In genomic region chr1:232393834-232394146, GRCh38 we compare ENCODE assay signal across 21 cellular contexts.
DNase-seq lines count a peak whose midpoint lies in the region; ATAC-seq and TF ChIP-seq lines count a peak whose summit lies in the region.
"Had no signal": no experiment of that assay in that cellular context is flagged by ENCODE, and none has a peak within 500 bp of the region (broad histone marks: within the 10 kb centered on the region; RNA-seq: fewer than 3 reads in every experiment).

No MANE protein-coding gene starts in this region.

- H3K27ac Mint-ChIP-seq in nephron = peak overlapping the region; percentile 81 to 93 (median 92)
- H3K27ac Mint-ChIP-seq: B cell; CD4-positive, alpha-beta T cell; CD8-positive, alpha-beta T cell had no signal

- in situ Hi-C loops in gastrocnemius medialis (cut with MboI; ENCODE audit: low sequenced_read_pairs in 4 of 4) = no loop called here

- POLR2A ChIA-PET in SK-N-SH (lab: Yijun Ruan, JAX) = no interaction called here

- H3K36me3 Mint-ChIP-seq in nephron (ENCODE audit: low read depth) = peaks cover 13% of the 10 kb centered on the region
- H3K36me3 Mint-ChIP-seq: CD8-positive, alpha-beta T cell had no signal

- no peak overlapping the region for H3K4me3 ChIP-seq in SK-N-SH (ENCODE audit: low read depth in 2 of 2, low read length in 1 of 2)
- H3K4me3 ChIP-seq in parathyroid adenoma (ENCODE audit: low read depth, low read length) = no peak overlapping the region
- no peak overlapping the region for H3K4me3 ChIP-seq in gastrocnemius medialis
- H3K4me3 ChIP-seq: A549; BLaER1 treated with 17β-estradiol and CSF1 and Interleukin-3, amounts not matched to agents 10 nM and 100 nM; GM12878 had no signal

- peaks cover 19% of the 10 kb centered on the region for H3K4me1 Mint-ChIP-seq in nephron
- H3K4me1 Mint-ChIP-seq: B cell had no signal

- DNase-seq in SK-N-SH (no peak), gastrocnemius medialis (no peak)
- DNase-seq: AML-193; Caco-2; Calu3; CD4-positive, alpha-beta T cell; CD8-positive, alpha-beta T cell; DMS53; DND-41; EL; GDM1 had no signal

- CTCF ChIA-PET in SK-N-SH (lab: Yijun Ruan, JAX) = no interaction called here

- no peaks in the 10 kb centered on the region for H3F3A ChIP-seq in SK-N-SH (replicated peaks; ENCODE audit: insufficient read depth)

- no peak overlapping the region for H3K4me3 Mint-ChIP-seq in nephron
- H3K4me3 Mint-ChIP-seq: B cell; CD4-positive, alpha-beta T cell; CD8-positive, alpha-beta T cell had no signal

- H2AFZ ChIP-seq in SK-N-SH (ENCODE audit: low read depth) (no peak overlapping the region), parathyroid adenoma (peak overlapping the region; percentile 50)

- intact Hi-C loops in gastrocnemius medialis (cut with DNase I; ENCODE audit: low total_unique reads) = no loop called here

- no peak; a peak in 1 of 4 replicates for TF ChIP-seq EP300 in SK-N-SH (IDR thresholded peaks at IDR 0.05; ENCODE audit: borderline replicate concordance in 1 of 2, low read depth in 1 of 2, low read length in 1 of 2)

- ATAC-seq in SK-N-SH treated with all-trans-retinoic acid at 6 μM for 48 hours (no peak), gastrocnemius medialis (no peak), GM19035 (IDR thresholded peaks at IDR 0.05; ENCODE audit: unreplicated experiment) (no peak)
- ATAC-seq: CD8-positive, alpha-beta T cell; GM12878 had no signal

- H3K4me1 ChIP-seq in SK-N-SH (ENCODE audit: control insufficient read depth in 1 of 2, insufficient read depth in 2 of 2, low read depth in 1 of 2, low read length in 1 of 2) (peaks cover 0 to 11% of the 10 kb centered on the region in 2 experiments; a peak in 2 of 4 replicates), parathyroid adenoma (no peaks in the 10 kb centered on the region), gastrocnemius medialis (no peaks in the 10 kb centered on the region)
- H3K4me1 ChIP-seq: A549, Caco-2 had no signal

- H3K27me3 ChIP-seq in SK-N-SH (ENCODE audit: insufficient read depth) (no peaks in the 10 kb centered on the region), parathyroid adenoma (ENCODE audit: control insufficient read depth, insufficient read depth, low read length) (no peaks in the 10 kb centered on the region), gastrocnemius medialis (no peaks in the 10 kb centered on the region)
- H3K27me3 ChIP-seq: BLaER1 treated with 17β-estradiol and CSF1 and Interleukin-3, amounts not matched to agents 10 nM and 100 nM had no signal

- no peaks in the 10 kb centered on the region for H3K9me3 Mint-ChIP-seq in nephron
- H3K9me3 Mint-ChIP-seq: CD4-positive, alpha-beta T cell; CD8-positive, alpha-beta T cell had no signal

- H3K9me2 ChIP-seq in SK-N-SH = no peaks in the 10 kb centered on the region

- no peak overlapping the region for H3K4me2 ChIP-seq in SK-N-SH
- H3K4me2 ChIP-seq in parathyroid adenoma (ENCODE audit: low read length) = no peak overlapping the region
- H3K4me2 ChIP-seq: A549 had no signal

- no peak for TF ChIP-seq CTCF in SK-N-SH (IDR thresholded peaks at IDR 0.05)
- TF ChIP-seq CTCF in nephron (IDR thresholded peaks at IDR 0.05; ENCODE audit: unreplicated experiment in 3 of 3) = no peak
- TF ChIP-seq CTCF in parathyroid adenoma (IDR thresholded peaks at IDR 0.05) = no peak
- TF ChIP-seq CTCF in gastrocnemius medialis (IDR thresholded peaks at IDR 0.05 in 4 of 5, conservative IDR thresholded peaks at IDR 0.05 in 1 of 5) = no peak

- no peak for TF ChIP-seq POLR2A in gastrocnemius medialis (IDR thresholded peaks at IDR 0.05)

- H3K27ac ChIP-seq in SK-N-SH (ENCODE audit: low read depth in 2 of 2, low read length in 1 of 2) (peak overlapping the region in 1 of 2 experiments; percentile 76; a peak in 2 of 4 replicates), parathyroid adenoma (no peak overlapping the region), gastrocnemius medialis (no peak overlapping the region)
- H3K27ac ChIP-seq: 22Rv1; A549; BLaER1 treated with 17β-estradiol and CSF1 and Interleukin-3, amounts not matched to agents 10 nM and 100 nM; C4-2B had no signal

- no peaks in the 10 kb centered on the region for H3K9me3 ChIP-seq in SK-N-SH
- no peaks in the 10 kb centered on the region for H3K9me3 ChIP-seq in parathyroid adenoma (ENCODE audit: control insufficient read depth, low read length)
- no peaks in the 10 kb centered on the region for H3K9me3 ChIP-seq in gastrocnemius medialis
- H3K9me3 ChIP-seq: A549, Caco-2 had no signal

- H3K36me3 ChIP-seq in SK-N-SH (replicated peaks in 1 of 2; ENCODE audit: control insufficient read depth in 1 of 2, insufficient read depth in 2 of 2, low read length in 1 of 2) (no peaks in the 10 kb centered on the region), parathyroid adenoma (ENCODE audit: control insufficient read depth, insufficient read depth, low read length) (no peaks in the 10 kb centered on the region), gastrocnemius medialis (no peaks in the 10 kb centered on the region)

- TF ChIP-seq RAD21 in SK-N-SH (IDR thresholded peaks at IDR 0.05; ENCODE audit: low read length) = no peak

- H3K27me3 Mint-ChIP-seq in nephron (ENCODE audit: low read depth) = no peaks in the 10 kb centered on the region
- H3K27me3 Mint-ChIP-seq: CD4-positive, alpha-beta T cell had no signal

- H3K79me2 ChIP-seq in SK-N-SH (ENCODE audit: insufficient read depth) = no peaks in the 10 kb centered on the region
- no peaks in the 10 kb centered on the region for H3K79me2 ChIP-seq in parathyroid adenoma

- H3K9ac ChIP-seq in SK-N-SH (no peak overlapping the region), parathyroid adenoma (no peak overlapping the region)
- H3K9ac ChIP-seq: BLaER1 treated with 17β-estradiol and CSF1 and Interleukin-3, amounts not matched to agents 10 nM and 100 nM had no signal

- no peaks in the 10 kb centered on the region for H4K20me1 ChIP-seq in SK-N-SH (ENCODE audit: insufficient read depth)
- H4K20me1 ChIP-seq: BLaER1 treated with 17β-estradiol and CSF1 and Interleukin-3, amounts not matched to agents 10 nM and 100 nM had no signal

TF ChIP-seq in SK-N-SH treated with all-trans-retinoic acid at 6 μM for 48 hours, 23 proteins besides CTCF, POLR2A, EP300 and RAD21:
- TF ChIP-seq TCF4 (CRISPR knock-in tag; IDR thresholded peaks at IDR 0.05; ENCODE audit: borderline replicate concordance) = peak; percentile 87
- TF ChIP-seq ARNTL (CRISPR knock-in tag; IDR thresholded peaks at IDR 0.05; ENCODE audit: borderline replicate concordance, low read depth) = 0 out of 2 replicates have a peak, but pooled peaks have one; percentile 9
- TF ChIP-seq ZFP30 (CRISPR knock-in tag; IDR thresholded peaks at IDR 0.05) = no peak
- TF ChIP-seq POU6F1 (CRISPR knock-in tag; IDR thresholded peaks at IDR 0.05; ENCODE audit: borderline replicate concordance, low read depth) = no peak
TF ChIP-seq in SK-N-SH treated with all-trans-retinoic acid at 6 μM for 48 hours: peak in this region for 2.

TF ChIP-seq in SK-N-SH, 30 proteins besides CTCF, POLR2A, EP300 and RAD21:
- TF ChIP-seq MEF2A (IDR thresholded peaks at IDR 0.05; ENCODE audit: borderline replicate concordance, low read depth) (no peak), POLR2AphosphoS5 (IDR thresholded peaks at IDR 0.05; ENCODE audit: low read depth, low read length) (no peak), MAX (IDR thresholded peaks at IDR 0.05; ENCODE audit: low read depth) (no peak), RCOR1 (IDR thresholded peaks at IDR 0.05; ENCODE audit: low read length) (no peak; the same call in 1 of the 2 replicates), MXI1 (IDR thresholded peaks at IDR 0.05; ENCODE audit: low read depth, low read length) (no peak), FOXJ3 (CRISPR knock-in tag; IDR thresholded peaks at IDR 0.05) (no peak), TCF12 (IDR thresholded peaks at IDR 0.05) (no peak), USF2 (IDR thresholded peaks at IDR 0.05; ENCODE audit: borderline replicate concordance, low read depth, low read length) (no peak), JUND (IDR thresholded peaks at IDR 0.05) (no peak), RFX5 (IDR thresholded peaks at IDR 0.05; ENCODE audit: low read length) (no peak)
